Comparison of ENCODE assay signal across 19 cellular contexts in genomic region chr5:1352231-1352825, GRCh38. TPM values are rescaled to one million over a fixed set of nuclear protein-coding genes. Genes with fewer than 3 reads are reported as not detected.
DNase-seq lines count a peak whose midpoint lies in the region; ATAC-seq, FAIRE-seq and TF ChIP-seq lines count a peak whose summit lies in the region.
"Had no signal": no experiment of that assay in that cellular context is flagged by ENCODE, and none has a peak within 500 bp of the region (broad histone marks: within the 10 kb centered on the region; RNA-seq: fewer than 3 reads in every experiment).

No MANE protein-coding gene starts in this region.

- no peak for TF ChIP-seq RAD21 in H1 (IDR thresholded peaks at IDR 0.05 in 1 of 2, conservative IDR thresholded peaks at IDR 0.05 in 1 of 2; ENCODE audit: low read depth in 2 of 2, low read length in 2 of 2)

- H3K4me1 Mint-ChIP-seq in natural killer cell treated with Interleukin-12 subunit alpha and Interleukin-12 subunit beta and Interleukin-15 and Interleukin-18, amount 100 ng/mL, for 72 hours (ENCODE audit: low read depth in 2 of 2) = no peaks in the 10 kb centered on the region
- no peaks in the 10 kb centered on the region for H3K4me1 Mint-ChIP-seq in natural killer cell

- H4K5ac ChIP-seq in H1 (ENCODE audit: insufficient read length, low read depth, low read length) = no peak overlapping the region

- H2BK120ac ChIP-seq in H1 (replicated peaks; ENCODE audit: low read depth, low read length) = no peak overlapping the region

- no peak overlapping the region for H3K56ac ChIP-seq in H1 (replicated peaks; ENCODE audit: insufficient read length, low read depth, low read length)

- H2BK15ac ChIP-seq in H1 (ENCODE audit: low read length) = no peak overlapping the region

- H3K23ac ChIP-seq in H1 (ENCODE audit: insufficient read length) = no peak overlapping the region

- no peak for TF ChIP-seq EP300 in H1 (IDR thresholded peaks at IDR 0.05; ENCODE audit: borderline replicate concordance in 1 of 2, low read depth in 2 of 2, low read length in 2 of 2)

- H3K14ac ChIP-seq in H1 (ENCODE audit: insufficient read length) = no peak overlapping the region

- H3K4me1 ChIP-seq in H1 (replicated peaks in 1 of 4; ENCODE audit: control insufficient read depth in 3 of 4, insufficient read depth in 4 of 4, low read length in 3 of 4) (peaks cover 0 to 6% (median under 1%) of the 10 kb centered on the region in 4 experiments; a peak in 2 of 7 replicates), spleen (peaks cover 0 to 4% (median 0%) of the 10 kb centered on the region in 6 donors), psoas muscle (no peaks in the 10 kb centered on the region)

- H3K27me3 Mint-ChIP-seq in natural killer cell treated with Interleukin-12 subunit alpha and Interleukin-12 subunit beta and Interleukin-15 and Interleukin-18, amount 100 ng/mL, for 72 hours = peaks cover 0 to 8% of the 10 kb centered on the region in 2 donors
- peaks cover 0 to 12% of the 10 kb centered on the region in 2 donors for H3K27me3 Mint-ChIP-seq in natural killer cell (ENCODE audit: low read depth in 2 of 2)

- no peak for ATAC-seq in natural killer cell treated with Interleukin-12 subunit alpha and Interleukin-12 subunit beta and Interleukin-15 and Interleukin-18, amount 100 ng/mL, for 72 hours
- ATAC-seq in natural killer cell (no peak), psoas muscle (no peak)
- ATAC-seq: GM23338 had no signal

- H2BK5ac ChIP-seq in H1 (ENCODE audit: low read depth, low read length) = no peak overlapping the region

- no peaks in the 10 kb centered on the region for H3K79me2 ChIP-seq in H1 (ENCODE audit: control insufficient read depth in 1 of 2, insufficient read depth in 2 of 2, low read length in 2 of 2)

- H3K4me2 ChIP-seq in H1 (ENCODE audit: insufficient read depth in 1 of 2, low read depth in 2 of 2, low read length in 2 of 2) = no peak overlapping the region
- H3K4me2 ChIP-seq: GM23338 had no signal

- no peak overlapping the region for H3K4me3 ChIP-seq in H1 (ENCODE audit: extremely low read depth in 1 of 4, insufficient read depth in 2 of 4, low read depth in 3 of 4, low read length in 4 of 4)
- H3K4me3 ChIP-seq in spleen = no peak overlapping the region
- H3K4me3 ChIP-seq in psoas muscle = no peak overlapping the region
- H3K4me3 ChIP-seq: GM23338 had no signal

- H3K36me3 Mint-ChIP-seq in natural killer cell treated with Interleukin-12 subunit alpha and Interleukin-12 subunit beta and Interleukin-15 and Interleukin-18, amount 100 ng/mL, for 72 hours = no peaks in the 10 kb centered on the region
- no peaks in the 10 kb centered on the region for H3K36me3 Mint-ChIP-seq in natural killer cell
- H3K36me3 Mint-ChIP-seq: CD4-positive, alpha-beta memory T cell had no signal

- no peaks in the 10 kb centered on the region for H3K23me2 ChIP-seq in H1 (ENCODE audit: low read depth, low read length)

- H2AK5ac ChIP-seq in H1 (ENCODE audit: low read depth, low read length) = no peak overlapping the region

- no peaks in the 10 kb centered on the region for H3K36me3 ChIP-seq in H1 (ENCODE audit: control insufficient read depth in 2 of 4, insufficient read depth in 4 of 4, low read length in 3 of 4)
- no peaks in the 10 kb centered on the region for H3K36me3 ChIP-seq in spleen
- no peaks in the 10 kb centered on the region for H3K36me3 ChIP-seq in psoas muscle (ENCODE audit: insufficient read depth in 1 of 2, low read depth in 1 of 2)

- no peak for TF ChIP-seq CTCF in natural killer cell (IDR thresholded peaks at IDR 0.05)
- no peak for TF ChIP-seq CTCF in H1 (IDR thresholded peaks at IDR 0.05; ENCODE audit: control extremely low read depth in 1 of 3, insufficient read depth in 1 of 3, low read depth in 1 of 3, low read length in 3 of 3)
- TF ChIP-seq CTCF in spleen (IDR thresholded peaks at IDR 0.05 in 8 of 11, conservative IDR thresholded peaks at IDR 0.05 in 3 of 11) = no peak
- no peak for TF ChIP-seq CTCF in psoas muscle (IDR thresholded peaks at IDR 0.05)

- H3K27ac Mint-ChIP-seq in natural killer cell treated with Interleukin-12 subunit alpha and Interleukin-12 subunit beta and Interleukin-15 and Interleukin-18, amount 100 ng/mL, for 72 hours = no peak overlapping the region
- H3K27ac Mint-ChIP-seq in natural killer cell = no peak overlapping the region
- H3K27ac Mint-ChIP-seq: CD4-positive, alpha-beta memory T cell; GM23338 had no signal

- no peaks in the 10 kb centered on the region for H3K79me1 ChIP-seq in H1 (ENCODE audit: low read depth, low read length)

- POLR2A ChIA-PET in H1 (lab: Charles Lee; ENCODE audit: partially characterized antibody) = no interaction called here

- no peaks in the 10 kb centered on the region for H4K20me1 ChIP-seq in H1 (replicated peaks in 1 of 2; ENCODE audit: control insufficient read depth in 1 of 2, insufficient read depth in 2 of 2, low read length in 2 of 2)

- H3K18ac ChIP-seq in H1 (ENCODE audit: extremely low read depth, low read length) = no peak overlapping the region

- no peak overlapping the region for H2BK12ac ChIP-seq in H1 (ENCODE audit: low read depth, low read length)

- no peak overlapping the region for H3K4me3 Mint-ChIP-seq in natural killer cell treated with Interleukin-12 subunit alpha and Interleukin-12 subunit beta and Interleukin-15 and Interleukin-18, amount 100 ng/mL, for 72 hours
- no peak overlapping the region for H3K4me3 Mint-ChIP-seq in natural killer cell
- H3K4me3 Mint-ChIP-seq: CD4-positive, alpha-beta memory T cell; GM23338 had no signal

- H2BK20ac ChIP-seq in H1 (ENCODE audit: low read length) = no peak overlapping the region

- no peak overlapping the region for H3K27ac ChIP-seq in H1 (ENCODE audit: low read depth, low read length)
- H3K27ac ChIP-seq in spleen = no peak overlapping the region
- no peak overlapping the region for H3K27ac ChIP-seq in psoas muscle
- H3K27ac ChIP-seq: C4-2B, HL-60 had no signal

- intact Hi-C loops in natural killer cell (cut with micrococcal nuclease) = no loop called here
- intact Hi-C loops in spleen (cut with DNase I; ENCODE audit: low total_unique reads) = no loop called here
- intact Hi-C loops in psoas muscle (cut with DNase I) = no loop called here

- H3K9me3 Mint-ChIP-seq in natural killer cell treated with Interleukin-12 subunit alpha and Interleukin-12 subunit beta and Interleukin-15 and Interleukin-18, amount 100 ng/mL, for 72 hours = no peaks in the 10 kb centered on the region
- no peaks in the 10 kb centered on the region for H3K9me3 Mint-ChIP-seq in natural killer cell
- H3K9me3 Mint-ChIP-seq: CD4-positive, alpha-beta memory T cell; GM23338 had no signal

- peak overlapping the region; percentile 65; the same call in 1 of the 2 replicates for H4K8ac ChIP-seq in H1 (ENCODE audit: extremely low read depth, insufficient read depth, low read length)

- no peak overlapping the region for H4K91ac ChIP-seq in H1 (replicated peaks; ENCODE audit: insufficient read length, low read length)

- CTCF ChIA-PET in H1 (lab: Charles Lee; ENCODE audit: partially characterized antibody) = interaction anchor here (1.0 to 6.5 kb wide), 4 partner anchors 27 to 116 kb away, joined by 3 to 27 read pairs (median 4); no protein-coding TSS in a partner anchor

- 73% methylated on average over 3 of the region's 3 CpGs; no CpG with 5 or more reads in 1 of the 2 experiments for WGBS in H1 (ENCODE audit: extremely low coverage in 1 of 2, insufficient coverage in 1 of 2, insufficient read length in 1 of 2, insufficient replicate concordance in 2 of 2, low coverage in 1 of 2, low lambda C conversion rate in 2 of 2, missing lambda C conversion rate in 1 of 2), 2 experiments
- WGBS in spleen, 5 donors = 50 to 72% (median 59%) methylated on average over 3 of the region's 3 CpGs
- WGBS in psoas muscle, 3 donors = 41 to 65% (median 46%) methylated on average over 3 of the region's 3 CpGs

- H3K9me3 ChIP-seq in H1 (ENCODE audit: insufficient read depth in 2 of 2, low read depth in 1 of 2, low read length in 1 of 2) (no peaks in the 10 kb centered on the region), spleen (no peaks in the 10 kb centered on the region), psoas muscle (no peaks in the 10 kb centered on the region)

- H3K4ac ChIP-seq in H1 (replicated peaks; ENCODE audit: insufficient read length, low read depth, low read length) = no peak overlapping the region

- TF ChIP-seq POLR2A in H1 (IDR thresholded peaks at IDR 0.05; ENCODE audit: control extremely low read depth in 1 of 2, low read depth in 2 of 2, low read length in 2 of 2) (no peak), spleen (IDR thresholded peaks at IDR 0.05) (no peak)

- no peak overlapping the region for H3K9ac ChIP-seq in H1 (replicated peaks in 1 of 4; ENCODE audit: extremely low read depth in 1 of 4, low read depth in 3 of 4, low read length in 3 of 4)

- DNase-seq in natural killer cell treated with Interleukin-12 subunit alpha and Interleukin-12 subunit beta and Interleukin-15 and Interleukin-18, amount 100 ng/mL, for 72 hours (ENCODE audit: low spot score) = peak; percentile 35
- DNase-seq in natural killer cell (no peak), NAMALWA (ENCODE audit: low spot score) (peak; percentile 63), H1 (ENCODE audit: low read depth in 1 of 2, low spot score in 2 of 2) (no peak), spleen (peak; percentile 64), retina (no peak), psoas muscle (no peak)
- DNase-seq in effector CD4-positive, alpha-beta T cell = no peak
- DNase-seq: ACHN; CD4-positive, alpha-beta memory T cell; DMS153; GF-D8; HCEC 1CT; KBM-7 had no signal

- H2AFZ ChIP-seq in H1 (ENCODE audit: low read length) = no peak overlapping the region
- H2AFZ ChIP-seq: GM23338 had no signal

- no peaks in the 10 kb centered on the region for H3K27me3 ChIP-seq in H1 (replicated peaks in 1 of 4; ENCODE audit: control insufficient read depth in 3 of 4, extremely low read depth in 1 of 4, insufficient read depth in 3 of 4, low read length in 3 of 4)
- H3K27me3 ChIP-seq in spleen (replicated peaks in 1 of 7) = peaks cover 0 to 12% (median 0%) of the 10 kb centered on the region in 7 donors
- H3K27me3 ChIP-seq in psoas muscle (ENCODE audit: insufficient read depth in 3 of 3, low read length in 2 of 3) = peaks cover 0 to 2% (median 0%) of the 10 kb centered on the region in 3 donors

- FAIRE-seq in H1 (lab: Jason Lieb, UNC) = no peak
- FAIRE-seq: D721Med, GM18507 had no signal

RNA-seq across cellular contexts. Expression of gene CLPTM1L, which starts 7.4 kb away (rescaled TPM):
- 100 to 1,000 TPM; 112 to 178 TPM for total RNA-seq in natural killer cell treated with Interleukin-12 subunit alpha and Interleukin-12 subunit beta and Interleukin-15 and Interleukin-18, amount 100 ng/mL, for 72 hours
- total RNA-seq in natural killer cell = 100 to 1,000 TPM in 1 of 3 donors, 10 to 100 TPM in 2; 67.1 to 105 (median 97.5) TPM
- total RNA-seq in H1 (2021; fragmentation: NEBNext Ultra II Directional; extraction: Animal tissue kit (Norgen Biotek cat#: 25700)) = 102 and 109 TPM in 2 replicates
- 119 and 122 TPM in 2 replicates for polyA plus RNA-seq in H1 (2011; rRNA removed)
- polyA plus RNA-seq in H1 (2011; cell fraction: cytosol; rRNA removed) = 110 TPM
- polyA plus RNA-seq in H1 (2011; cell fraction: nucleus; rRNA removed) = 138 TPM
- polyA plus RNA-seq in H1 (2012, experiment 1 of 2) = 78.3 to 114 TPM (median 89.5 TPM) in 4 replicates
- polyA plus RNA-seq in H1 (2012, experiment 2 of 2) = 134 TPM
- polyA plus RNA-seq in H1 (2013, experiment 1 of 2) = 79.2 TPM
- polyA plus RNA-seq in H1 (2013, experiment 2 of 2) = 82.6 TPM
- polyA minus RNA-seq in H1 (2011; rRNA and poly(A)+ RNA removed) = 97.1 and 170 TPM in 2 replicates
- polyA minus RNA-seq in H1 (2011; cell fraction: cytosol; rRNA and poly(A)+ RNA removed) = 66.9 TPM
- polyA minus RNA-seq in H1 (2011; cell fraction: nucleus; rRNA and poly(A)+ RNA removed) = 56.8 TPM
- total RNA-seq in spleen = 100 to 1,000 TPM in 3 of 7 donors, 10 to 100 TPM in 4; 87.2 to 118 (median 99.9) TPM
- polyA plus RNA-seq in spleen = 10 to 100 TPM; 39.7 to 55.6 (median 45.1) TPM
- total RNA-seq in psoas muscle = 10 to 100 TPM; 24.9 to 37.2 (median 33.1) TPM
- polyA plus RNA-seq in psoas muscle = 10 to 100 TPM; 24.2 to 92.4 (median 52.3) TPM

RNA-seq across cellular contexts. Expression of gene TERT, which starts 57.5 kb away (rescaled TPM):
- total RNA-seq in natural killer cell treated with Interleukin-12 subunit alpha and Interleukin-12 subunit beta and Interleukin-15 and Interleukin-18, amount 100 ng/mL, for 72 hours = 1 to 10 TPM in 1 of 2 donors, not detected in 1; 1.3 TPM
- total RNA-seq in natural killer cell (not detected), spleen (1 to 10 TPM in 2 of 7 donors, under 1 TPM in 3, not detected in 2; 0.16 to 5.3 (median 0.43) TPM), psoas muscle (not detected)
- total RNA-seq in H1 (2021; fragmentation: NEBNext Ultra II Directional; extraction: Animal tissue kit (Norgen Biotek cat#: 25700)) = 21.0 and 23.1 TPM in 2 replicates
- polyA plus RNA-seq in H1 (2011; rRNA removed) (13.1 and 23.0 TPM in 2 replicates), spleen (under 1 TPM; 0.09 to 0.53 (median 0.19) TPM), psoas muscle (not detected)
- polyA plus RNA-seq in H1 (2011; cell fraction: cytosol; rRNA removed) = 19.3 TPM
- polyA plus RNA-seq in H1 (2011; cell fraction: nucleus; rRNA removed) = 70.1 TPM
- 11.6 to 23.1 TPM (median 17.1 TPM) in 4 replicates for polyA plus RNA-seq in H1 (2012, experiment 1 of 2)
- polyA plus RNA-seq in H1 (2012, experiment 2 of 2) = 10.2 TPM
- polyA plus RNA-seq in H1 (2013, experiment 1 of 2) = 16.6 TPM
- 13.5 TPM for polyA plus RNA-seq in H1 (2013, experiment 2 of 2)
- polyA minus RNA-seq in H1 (2011; rRNA and poly(A)+ RNA removed) = 12.3 and 13.0 TPM in 2 replicates
- 20.2 TPM for polyA minus RNA-seq in H1 (2011; cell fraction: cytosol; rRNA and poly(A)+ RNA removed)
- polyA minus RNA-seq in H1 (2011; cell fraction: nucleus; rRNA and poly(A)+ RNA removed) = 38.0 TPM
- total RNA-seq: CD4-positive, alpha-beta memory T cell had no signal

Comparison
In these comparisons a context has a peak if more than half of its experiments do, and no peak if none do; other contexts are left out.
1. DNase-seq: peak in natural killer cell treated with Interleukin-12 subunit alpha and Interleukin-12 subunit beta and Interleukin-15 and Interleukin-18, amount 100 ng/mL, for 72 hours (single experiment), NAMALWA (single experiment) and spleen (single experiment); none in natural killer cell (single experiment), H1 (0 of 2), retina (single experiment), psoas muscle (0 of 2) and effector CD4-positive, alpha-beta T cell (single experiment).